8 cellular contexts compared by ENCODE assay signal in the genomic region with DNA sequence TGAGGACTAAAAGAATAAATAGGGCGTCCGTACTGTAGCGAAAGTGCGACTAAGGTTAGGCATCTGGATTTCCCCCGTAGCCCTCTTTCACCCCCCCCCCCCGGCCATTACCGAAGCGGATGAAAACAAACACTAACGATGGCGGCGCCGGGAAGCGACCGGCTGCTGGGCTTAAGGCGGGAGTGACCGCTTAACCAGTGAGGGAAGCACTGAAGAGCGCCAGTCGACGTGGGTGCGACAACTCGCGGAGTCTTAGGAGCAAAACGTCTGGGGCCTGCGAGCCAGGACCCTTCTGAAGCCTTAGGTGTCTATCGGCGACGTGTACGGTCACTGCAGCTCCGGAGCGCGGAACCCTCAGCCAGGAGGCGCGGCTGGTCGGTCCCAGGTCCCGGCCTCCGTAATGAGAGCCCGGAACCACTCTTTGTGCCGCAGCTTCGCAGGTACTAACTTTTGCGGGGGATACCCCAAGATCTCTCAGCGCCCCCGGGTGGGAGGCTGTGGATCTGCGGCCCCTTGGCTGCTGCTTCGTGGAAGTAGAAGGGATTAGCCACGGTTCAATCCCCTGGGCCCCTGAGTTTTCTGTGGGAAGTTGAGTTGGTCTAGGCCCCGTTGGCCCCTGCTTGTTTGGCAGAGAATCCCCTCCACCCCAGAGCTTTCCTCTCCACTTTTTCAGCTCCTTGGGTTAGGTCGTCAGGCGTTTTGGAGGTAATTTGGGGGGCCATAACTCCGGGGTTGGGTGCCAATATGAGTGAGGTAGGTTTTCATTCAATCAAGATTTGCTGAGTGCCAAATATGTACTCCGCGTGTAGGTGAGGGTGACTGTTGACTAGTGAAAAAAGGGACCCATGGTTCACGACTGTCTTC. TPM values are rescaled to one million over a fixed set of nuclear protein-coding genes. Genes with fewer than 3 reads are reported as not detected.
DNase-seq lines count a peak whose midpoint lies in the region; ATAC-seq and TF ChIP-seq lines count a peak whose summit lies in the region.

A gene (plus strand): TSS at position 103 of the 864 bp plus-strand sequence. CDS start 26,739 bp downstream, outside the sequence.

- DNase-seq in GM12865 (ENCODE audit: low read depth) (peak; percentile 87), HFF-Myc (ENCODE audit: extremely low read depth, low read depth) (peak; percentile 21), MV-4-11 (lab: John Stamatoyannopoulos, UW) (peak; percentile 79), amniotic epithelial cell (ENCODE audit: low read depth) (peak; percentile 71), left ventricle myocardium superior (peak; percentile 84), psoas muscle (peak; percentile 78 to 91)

- H3K36me3 ChIP-seq in psoas muscle (ENCODE audit: insufficient read depth in 1 of 2, low read depth in 1 of 2) (peaks cover 0 to 27% of the 10 kb centered on the region in 2 donors), urinary bladder (ENCODE audit: insufficient read depth) (no peaks in the 10 kb centered on the region)

- H3K27ac ChIP-seq in psoas muscle: peak within 1 kb of the TSS; percentile 97
- peak within 1 kb of the TSS; percentile 87 for H3K27ac ChIP-seq in urinary bladder (ENCODE audit: low read depth)

- H3K4me3 ChIP-seq in GM12865 (ENCODE audit: low read depth, low read length): peak within 1 kb of the TSS; percentile 93
- peak within 1 kb of the TSS; percentile 77 for H3K4me3 ChIP-seq in HFF-Myc (replicated peaks; ENCODE audit: low read depth, low read length)
- H3K4me3 ChIP-seq in psoas muscle: peak within 1 kb of the TSS; percentile 83
- H3K4me3 ChIP-seq in urinary bladder (ENCODE audit: low read depth, low read length): peak within 1 kb of the TSS; percentile 85

- no peaks in the 10 kb centered on the region for H3K9me3 ChIP-seq in psoas muscle

- peak; percentile 90 for ATAC-seq in left ventricle myocardium superior
- peak; percentile 83 to 92 (median 86) for ATAC-seq in psoas muscle

- intact Hi-C loops in T-helper 1 cell treated with Interleukin-12 subunit alpha and Interleukin-12 subunit beta and Interleukin-4 antibody, amounts not matched to agents 30 ng/mL and 1 ng/mL, for 36 hours (cut with micrococcal nuclease): loop anchor here (1.0 to 10.0 kb wide), 21 partner anchors 23 to 1149 kb away; a partner anchor contains a TSS
- intact Hi-C loops in left ventricle myocardium superior (cut with micrococcal nuclease): no loop called here
- intact Hi-C loops in psoas muscle (cut with DNase I): loop anchor here (2.0 to 10.0 kb wide), 5 partner anchors 50 to 225 kb away; a partner anchor contains a TSS

- TF ChIP-seq CTCF in GM12865 (IDR thresholded peaks at IDR 0.05; ENCODE audit: insufficient read depth, low read depth, low read length, missing control alignments): peak; percentile 89
- TF ChIP-seq CTCF in HFF-Myc (IDR thresholded peaks at IDR 0.05; ENCODE audit: low read depth, low read length, missing control alignments): peak; percentile 85
- TF ChIP-seq CTCF in psoas muscle (IDR thresholded peaks at IDR 0.05): peak; percentile 69

- peaks cover 23% of the 10 kb centered on the region for H3K4me1 ChIP-seq in psoas muscle
- H3K4me1 ChIP-seq in urinary bladder (ENCODE audit: insufficient read depth): peaks cover 3% of the 10 kb centered on the region

- 0 to 1% (median 0%) methylated on average over 50 to 52 of the region's 52 CpGs for WGBS in psoas muscle, 3 donors
- 1% methylated on average over 52 of the region's 52 CpGs for WGBS in urinary bladder

- no peaks in the 10 kb centered on the region for H3K27me3 ChIP-seq in psoas muscle (ENCODE audit: insufficient read depth in 3 of 3, low read length in 2 of 3)

RNA-seq across cellular contexts. Expression of the gene that starts here (rescaled TPM):
- 84.7 and 86.6 TPM in 2 replicates for total RNA-seq in T-helper 1 cell treated with Interleukin-12 subunit alpha and Interleukin-12 subunit beta and Interleukin-4 antibody, amounts not matched to agents 30 ng/mL and 1 ng/mL, for 36 hours
- total RNA-seq in left ventricle myocardium superior: 34.4 TPM
- total RNA-seq in psoas muscle: 10 to 100 TPM; 27.0 to 50.7 (median 35.8) TPM
- polyA plus RNA-seq in psoas muscle: 10 to 100 TPM; 16.8 to 50.5 (median 20.5) TPM
- 46.5 TPM for total RNA-seq in urinary bladder
- 48.0 TPM for polyA plus RNA-seq in urinary bladder

Comparison
In these comparisons a context has a peak if more than half of its experiments do, and no peak if none do; other contexts are left out.
1. Peak in every context shown above with its lines: DNase-seq, ATAC-seq, H3K4me3 ChIP-seq and H3K27ac ChIP-seq.
2. DNase-seq: peak in every context shown above with its lines; median percentile 87 in GM12865; 84 in psoas muscle; 84 in left ventricle myocardium superior; 79 in MV-4-11; 71 in amniotic epithelial cell; 21 in HFF-Myc.